In the genomic region with DNA sequence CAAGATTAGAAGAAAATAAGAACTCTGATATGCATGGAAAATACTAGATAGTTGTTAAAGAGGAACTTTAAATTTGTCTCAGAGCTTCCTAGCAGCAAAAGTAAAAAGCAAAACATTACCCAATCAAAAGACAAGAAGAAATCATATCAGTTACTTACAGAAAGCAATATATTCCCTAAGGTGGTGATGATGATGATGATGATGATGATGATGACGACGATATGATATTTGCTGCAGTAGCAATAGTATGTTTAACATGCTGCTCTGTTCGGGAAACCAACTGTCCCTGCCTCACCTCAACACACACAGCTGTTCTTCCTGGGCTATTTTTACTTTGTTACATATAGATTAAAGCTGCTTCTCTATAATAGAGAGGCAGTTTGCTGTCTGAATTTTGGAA, we compare ENCODE assay signal across 34 cellular contexts. TPM values are rescaled to one million over a fixed set of nuclear protein-coding genes. Genes with fewer than 3 reads are reported as not detected.
"Had no signal": no experiment of that assay in that cellular context is flagged by ENCODE, and none has a peak within 500 bp of the region (broad histone marks: within the 10 kb centered on the region; RNA-seq: fewer than 3 reads in every experiment).

No MANE protein-coding gene starts in this region.

- H3K4me1 Mint-ChIP-seq: activated T-helper 17 cell treated with anti-CD3 and anti-CD28 coated beads, Interleukin-2, amount 50 U/mL, for 72 hours had no signal

- H3K27me3 ChIP-seq: brain microvascular endothelial cell had no signal

- ATAC-seq: activated CD4-positive, CD25-positive, alpha-beta regulatory T cell treated with anti-CD3 and anti-CD28 coated beads, Interleukin-2, amount 50 U/mL, for 24 hours; activated CD8-positive, alpha-beta T cell treated with anti-CD3 and anti-CD28 coated beads for 36 hours; activated T-cell treated with anti-CD3 and anti-CD28 coated beads, Interleukin-2, amount 50 U/mL, for 4 hours; activated T-helper 17 cell treated with anti-CD3 and anti-CD28 coated beads, Interleukin-2, amount 50 U/mL, for 72 hours; esophagus mucosa; foreskin keratinocyte; gastrocnemius medialis; heart left ventricle; T-helper 17 cell had no signal

- H3K4me1 ChIP-seq: foreskin keratinocyte had no signal

- H3K9me3 ChIP-seq: gastrocnemius medialis, heart left ventricle had no signal

- H3K27ac Mint-ChIP-seq: activated B cell treated with CpG ODN at 0.5 μM for 24 hours; activated CD8-positive, alpha-beta T cell treated with anti-CD3 and anti-CD28 coated beads for 36 hours; activated naive CD8-positive, alpha-beta T cell; activated T-helper 17 cell treated with anti-CD3 and anti-CD28 coated beads, Interleukin-2, amount 50 U/mL, for 72 hours; dendritic cell treated with granulocyte-macrophage colony-stimulating factor and Interleukin-4, amounts not matched to agents 40 ng/mL and 50 ng/mL, for 4 days; endodermal cell; T-helper 17 cell; T-helper 2 cell treated with Interferon-gamma antibody and Interleukin-4, amounts not matched to agents 5 μg/mL and 100 μg/mL, for 36 hours had no signal

- H3K4me3 Mint-ChIP-seq: activated B cell treated with CpG ODN at 0.5 μM for 24 hours; activated CD8-positive, alpha-beta T cell treated with anti-CD3 and anti-CD28 coated beads for 36 hours; activated naive CD8-positive, alpha-beta T cell; activated T-cell treated with anti-CD3 and anti-CD28 coated beads, Interleukin-2, amount 50 U/mL, for 4 hours; activated T-helper 17 cell treated with anti-CD3 and anti-CD28 coated beads, Interleukin-2, amount 50 U/mL, for 72 hours; dendritic cell treated with granulocyte-macrophage colony-stimulating factor and Interleukin-4, amounts not matched to agents 40 ng/mL and 50 ng/mL, for 4 days; endodermal cell; T-helper 17 cell; T-helper 2 cell treated with Interferon-gamma antibody and Interleukin-4, amounts not matched to agents 5 μg/mL and 100 μg/mL, for 36 hours had no signal

- H3K4me3 ChIP-seq: coronary artery, dorsolateral prefrontal cortex, gastrocnemius medialis, heart left ventricle had no signal

- H3K27ac ChIP-seq: brain microvascular endothelial cell, coronary artery, dorsolateral prefrontal cortex, foreskin keratinocyte, gastrocnemius medialis, heart left ventricle, WERI-Rb-1 had no signal

- DNase-seq: activated B cell treated with CpG ODN at 0.5 μM for 24 hours; activated CD4-positive, alpha-beta T cell treated with anti-CD3 and anti-CD28 coated beads for 48 hours; activated CD4-positive, alpha-beta T cell treated with anti-CD3 and anti-CD28 coated beads, Interleukin-2, amount 50 U/mL, for 1 hour; activated CD4-positive, alpha-beta T cell treated with anti-CD3 and anti-CD28 coated beads, Interleukin-2, amount 50 U/mL, for 48 hours; activated CD8-positive, alpha-beta memory T cell treated with anti-CD3 and anti-CD28 coated beads for 24 hours; activated CD8-positive, alpha-beta T cell treated with anti-CD3 and anti-CD28 coated beads for 36 hours; activated effector memory CD4-positive, alpha-beta T cell treated with Interleukin-2 at 50 U/mL for 16 hours; activated gamma-delta T cell treated with Interleukin-2 at 50 U/mL for 16 hours; activated naive CD4-positive, alpha-beta T cell treated with anti-CD3 and anti-CD28 coated beads, Interleukin-2, amount 50 U/mL, for 16 hours; activated naive CD4-positive, alpha-beta T cell treated with Interleukin-2 at 50 U/mL for 16 hours; activated T-cell treated with anti-CD3 and anti-CD28 coated beads, Interleukin-2, amount 50 U/mL, for 4 hours; amniotic stem cell; anterior cingulate cortex; brain microvascular endothelial cell; caudate nucleus; cerebellar nuclear complex; dorsolateral prefrontal cortex; effector memory CD4-positive, alpha-beta T cell; endodermal cell; foreskin keratinocyte; gastrocnemius medialis; glutamatergic neuron; heart left ventricle; T-helper 1 cell; T-helper 17 cell; T1000; WERI-Rb-1 had no signal

- H3K9me3 Mint-ChIP-seq: activated B cell treated with CpG ODN at 0.5 μM for 24 hours; activated CD8-positive, alpha-beta T cell treated with anti-CD3 and anti-CD28 coated beads for 36 hours; dendritic cell treated with granulocyte-macrophage colony-stimulating factor and Interleukin-4, amounts not matched to agents 40 ng/mL and 50 ng/mL, for 4 days; endodermal cell; T-helper 2 cell treated with Interferon-gamma antibody and Interleukin-4, amounts not matched to agents 5 μg/mL and 100 μg/mL, for 36 hours had no signal

- H3K36me3 ChIP-seq: brain microvascular endothelial cell, gastrocnemius medialis, heart left ventricle, WERI-Rb-1 had no signal

RNA-seq across cellular contexts. Expression of gene TBX18, which starts 12.0 kb away (rescaled TPM):
- total RNA-seq: activated B cell treated with CpG ODN at 0.5 μM for 24 hours; activated CD8-positive, alpha-beta T cell treated with anti-CD3 and anti-CD28 coated beads for 36 hours; activated T-cell treated with anti-CD3 and anti-CD28 coated beads, Interleukin-2, amount 50 U/mL, for 4 hours; activated T-helper 17 cell treated with anti-CD3 and anti-CD28 coated beads, Interleukin-2, amount 50 U/mL, for 72 hours; foreskin keratinocyte; T-helper 17 cell had no signal
